Comparison of ENCODE assay signal across 8 cellular contexts in genomic region chr1:10032287-10032589, GRCh38. TPM values are rescaled to one million over a fixed set of nuclear protein-coding genes. Genes with fewer than 3 reads are reported as not detected.
DNase-seq lines count a peak whose midpoint lies in the region; ATAC-seq and TF ChIP-seq lines count a peak whose summit lies in the region.

No MANE protein-coding gene starts in this region.

- no peak overlapping the region for H4K5ac ChIP-seq in mesendoderm (ENCODE audit: low read length)

- H2BK5ac ChIP-seq in mesendoderm (ENCODE audit: low read length): no peak overlapping the region

- H3K36me3 ChIP-seq in cardiac muscle cell: no peaks in the 10 kb centered on the region
- no peaks in the 10 kb centered on the region for H3K36me3 ChIP-seq in mesendoderm (ENCODE audit: control insufficient read depth, insufficient read depth, low read length)
- H3K36me3 ChIP-seq in upper lobe of left lung: peaks cover 0 to 12% (median 3%) of the 10 kb centered on the region in 4 donors

- WGBS in mesendoderm (ENCODE audit: extremely low coverage, insufficient coverage, low lambda C conversion rate): no CpG with 5 or more reads among the region's 13 CpGs
- WGBS in upper lobe of left lung, 2 donors: 0 to 1% methylated on average over 9 to 13 of the region's 13 CpGs

- H3K27ac ChIP-seq in cardiac muscle cell (peak overlapping the region; percentile 92), mesendoderm (ENCODE audit: low read depth, low read length) (peak overlapping the region; percentile 76), upper lobe of left lung (peak overlapping the region in 3 of 4 donors; percentile 44 to 96 (median 55))

- H3K9ac ChIP-seq in mesendoderm (ENCODE audit: low read length): peak overlapping the region; percentile 81

- H3K4me3 ChIP-seq in cardiac muscle cell (no peak overlapping the region), astrocyte of the spinal cord (ENCODE audit: low read depth, low read length) (peak overlapping the region; percentile 32), mesendoderm (ENCODE audit: low read length) (no peak overlapping the region), upper lobe of left lung (peak overlapping the region in 3 of 4 donors; percentile 86 to 95 (median 92))

- H3K18ac ChIP-seq in mesendoderm (ENCODE audit: low read length): peak overlapping the region; percentile 98

- H3K4me1 ChIP-seq in cardiac muscle cell (ENCODE audit: low read depth): peaks cover 16% of the 10 kb centered on the region
- H3K4me1 ChIP-seq in mesendoderm (ENCODE audit: control insufficient read depth, low read depth, low read length): no peaks in the 10 kb centered on the region
- peaks cover 20 to 36% (median 22%) of the 10 kb centered on the region in 4 donors for H3K4me1 ChIP-seq in upper lobe of left lung

- peak overlapping the region; percentile 98 for H2BK15ac ChIP-seq in mesendoderm (replicated peaks; ENCODE audit: low read depth)

- DNase-seq in cardiac muscle cell (ENCODE audit: low read depth in 1 of 2, low spot score in 1 of 2): no peak
- no peak for DNase-seq in cardiac septum (ENCODE audit: low spot score)
- DNase-seq in astrocyte of the spinal cord (ENCODE audit: low read depth, low spot score): no peak
- no peak for DNase-seq in mesendoderm
- no peak for DNase-seq in upper lobe of left lung
- DNase-seq in activated CD4-positive, alpha-beta T cell treated with anti-CD3 and anti-CD28 coated beads, Interleukin-2, amount 50 U/mL, for 48 hours: no peak
- no peak for DNase-seq in central memory CD4-positive, alpha-beta T cell

- in situ Hi-C loops in astrocyte of the spinal cord (cut with HindIII; ENCODE audit: low sequenced_read_pairs): no loop called here

- H3K27me3 ChIP-seq in cardiac muscle cell (no peaks in the 10 kb centered on the region), mesendoderm (ENCODE audit: insufficient read depth, low read length, poor library complexity) (no peaks in the 10 kb centered on the region), upper lobe of left lung (no peaks in the 10 kb centered on the region)

- TF ChIP-seq CTCF in cardiac muscle cell (IDR thresholded peaks at IDR 0.05; ENCODE audit: low read depth, low read length): no peak
- no peak for TF ChIP-seq CTCF in astrocyte of the spinal cord (IDR thresholded peaks at IDR 0.05; ENCODE audit: low read depth, low read length)
- no peak for TF ChIP-seq CTCF in upper lobe of left lung (IDR thresholded peaks at IDR 0.05)

- no peak overlapping the region for H2BK120ac ChIP-seq in mesendoderm (ENCODE audit: low read depth, low read length)

- peak overlapping the region; percentile 84 for H4K8ac ChIP-seq in mesendoderm (ENCODE audit: low read depth, low read length)

- H3K79me2 ChIP-seq in mesendoderm (ENCODE audit: control insufficient read depth, insufficient read depth, low read length): peaks cover 15% of the 10 kb centered on the region

- H3K23ac ChIP-seq in mesendoderm (ENCODE audit: low read length): no peak overlapping the region

- H3K4me2 ChIP-seq in mesendoderm (ENCODE audit: low read length): peak overlapping the region; percentile 56

- H3K4ac ChIP-seq in mesendoderm (ENCODE audit: low read depth, low read length): no peak overlapping the region

- peak overlapping the region; percentile 94 for H3K56ac ChIP-seq in mesendoderm (ENCODE audit: low read length)

- peaks cover 6% of the 10 kb centered on the region for H3K79me1 ChIP-seq in mesendoderm (ENCODE audit: low read length)

- H3K9me3 ChIP-seq in cardiac muscle cell (ENCODE audit: low read depth) (no peaks in the 10 kb centered on the region), upper lobe of left lung (no peaks in the 10 kb centered on the region)

- no peak for TF ChIP-seq EP300 in upper lobe of left lung (IDR thresholded peaks at IDR 0.05)

- TF ChIP-seq POLR2A in upper lobe of left lung (IDR thresholded peaks at IDR 0.05): no peak

- intact Hi-C loops in cardiac septum (cut with DNase I): loop anchor here (2.0 to 5.0 kb wide), 4 partner anchors 75 to 155 kb away; partner anchors contain the start of genes LZIC and NMNAT1

- no peak for ATAC-seq in upper lobe of left lung (ENCODE audit: low FRiP score in 2 of 2)
- ATAC-seq in HG03196 (IDR thresholded peaks at IDR 0.05; ENCODE audit: unreplicated experiment): no peak

- no peak overlapping the region for H2AK5ac ChIP-seq in mesendoderm (ENCODE audit: low read length)

RNA-seq across cellular contexts. Expression of gene UBE4B, which starts 0.5 kb away (rescaled TPM):
- total RNA-seq in cardiac muscle cell (45.4 and 72.0 TPM in 2 replicates), cardiac septum (62.1 TPM), upper lobe of left lung (10 to 100 TPM; 24.5 to 83.8 (median 42.8) TPM)
- polyA plus RNA-seq in cardiac muscle cell: 34.1 and 51.8 TPM in 2 replicates
- polyA plus RNA-seq in mesendoderm (2013, experiment 1 of 2): 46.7 TPM
- 48.0 TPM for polyA plus RNA-seq in mesendoderm (2013, experiment 2 of 2)

RNA-seq across cellular contexts. Expression of gene RBP7, which starts 35.2 kb away (rescaled TPM):
- total RNA-seq in cardiac muscle cell: 0.86 and 0.92 TPM in 2 replicates
- polyA plus RNA-seq in cardiac muscle cell: 2.3 and 4.3 TPM in 2 replicates
- 7.4 TPM for total RNA-seq in cardiac septum
- 2.1 TPM for polyA plus RNA-seq in mesendoderm (2013, experiment 1 of 2)
- polyA plus RNA-seq in mesendoderm (2013, experiment 2 of 2): 2.4 TPM
- 10 to 100 TPM in 1 of 6 donors, 1 to 10 TPM in 4, not detected in 1; 1.7 to 15.9 (median 4.3) TPM for total RNA-seq in upper lobe of left lung

Comparison
In these comparisons a context has a peak if more than half of its experiments do, and no peak if none do; other contexts are left out.
1. H3K4me3 ChIP-seq: peak in astrocyte of the spinal cord (single experiment) and upper lobe of left lung (3 of 4); none in cardiac muscle cell (single experiment) and mesendoderm (single experiment).
2. Peak in every context shown above with its lines, with median percentiles within 50 percentile points of each other: H3K27ac ChIP-seq.